ENCODE assay signal across 8 cellular contexts in genomic region chr7:66653719-66654274, GRCh38. TPM values are rescaled to one million over a fixed set of nuclear protein-coding genes. Genes with fewer than 3 reads are reported as not detected.
DNase-seq lines count a peak whose midpoint lies in the region; ATAC-seq and TF ChIP-seq lines count a peak whose summit lies in the region.
"Not testable (repeated sequence)": the region's sequence is repeated elsewhere in the genome, so short reads cannot be mapped to it uniquely, and the experiment has no call there.

No MANE protein-coding gene starts in this region.

- peak overlapping the region; percentile 65 for H3K4me2 ChIP-seq in IMR-90 (ENCODE audit: low read depth, low read length)

- 0 out of 2 replicates have a peak, but pooled peaks have one; percentile 8 for TF ChIP-seq RAD21 in IMR-90 (IDR thresholded peaks at IDR 0.05; ENCODE audit: low read length)
- TF ChIP-seq RAD21 in liver (IDR thresholded peaks at IDR 0.05): not testable (repeated sequence)

- BruUV-seq in IMR-90 (replicated peaks; lab: Mats Ljungman, UMichigan): TSS peak; percentile 77

- peaks cover 10 to 33% (median 24%) of the 10 kb centered on the region in 4 donors for H3K4me1 Mint-ChIP-seq in CD4-positive, alpha-beta memory T cell

- peak overlapping the region; percentile 100 for H3K14ac ChIP-seq in IMR-90 (replicated peaks; ENCODE audit: low read depth, low read length)

- H3K9me3 Mint-ChIP-seq in CD4-positive, alpha-beta memory T cell: not testable (repeated sequence)

- H4K91ac ChIP-seq in IMR-90 (ENCODE audit: insufficient read depth, low read depth, low read length): peak overlapping the region; percentile 93

- peak overlapping the region; percentile 94 to 99 for H4K8ac ChIP-seq in IMR-90 (ENCODE audit: low read depth in 2 of 2, low read length in 2 of 2)

- H2AFZ ChIP-seq in IMR-90 (replicated peaks; ENCODE audit: low read length, poor library complexity): peak overlapping the region; percentile 98

- H3K27ac ChIP-seq in CD4-positive, alpha-beta memory T cell (ENCODE audit: low read depth, low read length): peak overlapping the region; percentile 95
- peak overlapping the region; percentile 88 for H3K27ac ChIP-seq in IMR-90 (ENCODE audit: insufficient read depth, low read length)
- peak overlapping the region; percentile 95 for H3K27ac ChIP-seq in WERI-Rb-1
- H3K27ac ChIP-seq in esophagus muscularis mucosa (replicated peaks in 1 of 4): peak overlapping the region; percentile 93 to 99 (median 98)
- H3K27ac ChIP-seq in liver (ENCODE audit: low read depth in 1 of 2, low read length in 2 of 2): peak overlapping the region; percentile 98 to 100
- peak overlapping the region; percentile 85 to 95 for H3K27ac ChIP-seq in ovary
- peak overlapping the region; percentile 92 to 98 (median 96) for H3K27ac ChIP-seq in thyroid gland

- intact Hi-C loops in CD4-positive, alpha-beta memory T cell (cut with micrococcal nuclease): loop anchor here (1.0 to 10.0 kb wide), 7 partner anchors 25 to 343 kb away; partner anchors contain the start of genes KCTD7, RABGEF1 and TYW1
- intact Hi-C loops in IMR-90 (cut with micrococcal nuclease) (loop anchor here (1.0 kb wide), 1 partner anchor 96 kb away; no protein-coding TSS in a partner anchor), esophagus muscularis mucosa (cut with DNase I) (loop anchor here (2.0 to 10.0 kb wide), 4 partner anchors 25 to 191 kb away; partner anchors contain the start of gene KCTD7), thyroid gland (cut with DNase I) (loop anchor here (5.0 kb wide), 1 partner anchor 96 kb away; no protein-coding TSS in a partner anchor)
- intact Hi-C loops in ovary (cut with DNase I): not testable (repeated sequence)

- H3K27me3 Mint-ChIP-seq in CD4-positive, alpha-beta memory T cell: not testable (repeated sequence)

- H3K23ac ChIP-seq in IMR-90 (ENCODE audit: low read depth, low read length): peak overlapping the region; percentile 97

- H3K9ac ChIP-seq in IMR-90 (ENCODE audit: low read depth, low read length) (peak overlapping the region; percentile 93), liver (ENCODE audit: low read depth in 1 of 2, low read length in 2 of 2) (peak overlapping the region; percentile 74 to 99)

- H3K4me1 ChIP-seq in CD4-positive, alpha-beta memory T cell (ENCODE audit: insufficient read depth, low read length): peaks cover 17% of the 10 kb centered on the region
- not testable (repeated sequence) for H3K4me1 ChIP-seq in IMR-90 (ENCODE audit: control insufficient read depth, insufficient read depth, low read length); liver (ENCODE audit: control insufficient read depth in 4 of 4, insufficient read depth in 4 of 4, low read length in 3 of 4); ovary (ENCODE audit: insufficient read depth)
- H3K4me1 ChIP-seq in esophagus muscularis mucosa: peaks cover 19 to 28% (median 26%) of the 10 kb centered on the region in 4 donors
- peaks cover 6 to 14% of the 10 kb centered on the region in 2 donors for H3K4me1 ChIP-seq in thyroid gland

- H3K9me1 ChIP-seq in IMR-90 (ENCODE audit: insufficient read depth, low read length): not testable (repeated sequence)

- CTCF ChIA-PET in CD4-positive, alpha-beta memory T cell (lab: Charles Lee; ENCODE audit: partially characterized antibody): interaction anchor here (0.7 to 1.2 kb wide), 4 partner anchors 10 to 59 kb away, joined by 3 to 4 read pairs (median 3); no protein-coding TSS in a partner anchor
- CTCF ChIA-PET in IMR-90 (lab: Yijun Ruan, JAX): interaction anchor here (0.6 kb wide), 1 partner anchor 19 kb away, joined by 3 read pairs; no protein-coding TSS in a partner anchor

- WGBS in IMR-90 (ENCODE audit: extremely low coverage in 2 of 2, insufficient read length in 1 of 2), 2 experiments: 0% methylated on average over 26 of the region's 41 CpGs; no CpG with 5 or more reads in 1 of the 2 experiments
- 27% methylated on average over 15 of the region's 41 CpGs for WGBS in esophagus muscularis mucosa
- 12% methylated on average over 41 of the region's 41 CpGs for WGBS in liver
- 8 to 10% (median 9%) methylated on average over 41 of the region's 41 CpGs for WGBS in ovary, 3 donors
- WGBS in thyroid gland, 2 donors: 10 to 14% methylated on average over 28 to 35 of the region's 41 CpGs

- not testable (repeated sequence) for H3K36me3 ChIP-seq in CD4-positive, alpha-beta memory T cell (ENCODE audit: insufficient read depth, low read length); IMR-90 (ENCODE audit: control insufficient read depth, insufficient read depth, low read length); WERI-Rb-1; esophagus muscularis mucosa; liver (ENCODE audit: control insufficient read depth in 4 of 4, insufficient read depth in 3 of 4, low read depth in 1 of 4, low read length in 3 of 4); ovary; thyroid gland

- not testable (repeated sequence) for TF ChIP-seq EP300 in esophagus muscularis mucosa (IDR thresholded peaks at IDR 0.05); ovary (IDR thresholded peaks at IDR 0.05)

- peak overlapping the region; percentile 48 for H3K18ac ChIP-seq in IMR-90 (ENCODE audit: low read depth, low read length)

- in situ Hi-C loops in IMR-90 (cut with MboI; ENCODE audit: low sequenced_read_pairs); astrocyte of the spinal cord (cut with HindIII; ENCODE audit: low sequenced_read_pairs): not testable (repeated sequence)

- not testable (repeated sequence) for H4K20me1 ChIP-seq in IMR-90 (ENCODE audit: insufficient read depth, low read length)

- H2BK15ac ChIP-seq in IMR-90 (ENCODE audit: low read depth, low read length): 0 out of 3 replicates have a peak overlapping the region, but pooled peaks have one; percentile 20

- peak overlapping the region; percentile 70 for H2BK5ac ChIP-seq in IMR-90 (ENCODE audit: low read depth, low read length, poor library complexity, severe bottlenecking)

- H4K5ac ChIP-seq in IMR-90 (ENCODE audit: low read depth, low read length): peak overlapping the region; percentile 82

- H3K27ac Mint-ChIP-seq in CD4-positive, alpha-beta memory T cell: peak overlapping the region; percentile 99

- peaks cover 13 to 29% of the 10 kb centered on the region in 2 experiments for H3K79me1 ChIP-seq in IMR-90 (ENCODE audit: low read depth in 1 of 2, low read length in 2 of 2)

- not testable (repeated sequence) for ATAC-seq in IMR-90 (ENCODE audit: low read depth)

- H2AK5ac ChIP-seq in IMR-90 (ENCODE audit: low read depth, low read length): peak overlapping the region; percentile 63

- POLR2A ChIA-PET in CD4-positive, alpha-beta memory T cell (lab: Charles Lee; ENCODE audit: partially characterized antibody): interaction anchor here (0.7 to 4.5 kb wide), 18 partner anchors 9 to 343 kb away, joined by 3 to 83 read pairs (median 6); partner anchors contain the start of genes KCTD7, RABGEF1, SBDS and TYW1
- POLR2A ChIA-PET in IMR-90 (lab: Charles Lee; ENCODE audit: unreplicated experiment): not testable (repeated sequence)

- peak overlapping the region; percentile 97 for H3K56ac ChIP-seq in IMR-90 (ENCODE audit: extremely low read depth, insufficient read depth, low read length)

- H3K4ac ChIP-seq in IMR-90 (ENCODE audit: low read depth, low read length): peak overlapping the region; percentile 98

- H3K4me3 Mint-ChIP-seq in CD4-positive, alpha-beta memory T cell: peak overlapping the region; percentile 96 to 99 (median 97)

- peak overlapping the region; percentile 77 for H2BK120ac ChIP-seq in IMR-90 (ENCODE audit: low read depth, low read length)

- dilution Hi-C loops in IMR-90 (cut with HindIII; ENCODE audit: low sequenced_read_pairs, unreplicated experiment): not testable (repeated sequence)

- H3K9me3 ChIP-seq in CD4-positive, alpha-beta memory T cell (ENCODE audit: control insufficient read depth in 1 of 2, low read length in 2 of 2); IMR-90 (ENCODE audit: control insufficient read depth, insufficient read depth, low read length); WERI-Rb-1 (ENCODE audit: severe bottlenecking); esophagus muscularis mucosa; liver (ENCODE audit: control insufficient read depth in 4 of 4, low read length in 3 of 4); ovary; thyroid gland: not testable (repeated sequence)

- peak overlapping the region; percentile 90 to 91 for H3K4me3 ChIP-seq in CD4-positive, alpha-beta memory T cell (ENCODE audit: low read length in 2 of 2)
- H3K4me3 ChIP-seq in IMR-90 (ENCODE audit: insufficient read depth, low read depth, low read length): peak overlapping the region; percentile 60
- H3K4me3 ChIP-seq in WERI-Rb-1 (ENCODE audit: low read depth, low read length): peak overlapping the region; percentile 82
- H3K4me3 ChIP-seq in astrocyte of the spinal cord (ENCODE audit: low read depth, low read length): peak overlapping the region; percentile 90
- H3K4me3 ChIP-seq in esophagus muscularis mucosa: peak overlapping the region; percentile 86 to 94 (median 93)
- peak overlapping the region; percentile 64 to 94 (median 71) for H3K4me3 ChIP-seq in liver (ENCODE audit: low read depth in 1 of 3, low read length in 3 of 3)
- H3K4me3 ChIP-seq in ovary: peak overlapping the region; percentile 76
- peak overlapping the region; percentile 80 to 81 (median 80) for H3K4me3 ChIP-seq in thyroid gland (replicated peaks in 1 of 3)

- 0 out of 2 replicates have a peak, but pooled peaks have one; percentile 20 for TF ChIP-seq CTCF in IMR-90 (conservative IDR thresholded peaks at IDR 0.05; ENCODE audit: low read depth, low read length)
- 0 out of 2 replicates have a peak, but pooled peaks have one; percentile 23 for TF ChIP-seq CTCF in WERI-Rb-1 (IDR thresholded peaks at IDR 0.05; ENCODE audit: low read depth, low read length)
- peak; percentile 25 for TF ChIP-seq CTCF in astrocyte of the spinal cord (IDR thresholded peaks at IDR 0.05; ENCODE audit: low read depth, low read length)
- peak in 2 of 3 experiments; percentile 27 to 30 for TF ChIP-seq CTCF in esophagus muscularis mucosa (IDR thresholded peaks at IDR 0.05)
- not testable (repeated sequence) for TF ChIP-seq CTCF in liver (IDR thresholded peaks at IDR 0.05; ENCODE audit: low read depth, low read length, missing input control)
- peak in 2 of 3 donors; percentile 18 to 29 for TF ChIP-seq CTCF in ovary (IDR thresholded peaks at IDR 0.05)
- TF ChIP-seq CTCF in thyroid gland (IDR thresholded peaks at IDR 0.05): peak in 4 of 6 experiments; percentile 11 to 29 (median 21)

- not testable (repeated sequence) for H3K36me3 Mint-ChIP-seq in CD4-positive, alpha-beta memory T cell

- H2BK20ac ChIP-seq in IMR-90 (ENCODE audit: low read depth, low read length): not testable (repeated sequence)

- peak overlapping the region; percentile 97 for H2AK9ac ChIP-seq in IMR-90 (replicated peaks; ENCODE audit: low read depth, low read length, poor library complexity)

- TF ChIP-seq POLR2A in IMR-90 (IDR thresholded peaks at IDR 0.05; ENCODE audit: low read depth, low read length); esophagus muscularis mucosa (IDR thresholded peaks at IDR 0.05; ENCODE audit: low read depth); ovary (IDR thresholded peaks at IDR 0.05); thyroid gland (IDR thresholded peaks at IDR 0.05): not testable (repeated sequence)

- H3K27me3 ChIP-seq in CD4-positive, alpha-beta memory T cell (ENCODE audit: insufficient read depth, low read length); IMR-90 (ENCODE audit: control insufficient read depth, insufficient read depth, low read length); WERI-Rb-1 (ENCODE audit: insufficient read depth, low read depth, severe bottlenecking); esophagus muscularis mucosa; liver (ENCODE audit: control insufficient read depth in 4 of 4, insufficient read depth in 4 of 4, low read length in 3 of 4); ovary; thyroid gland: not testable (repeated sequence)

- peak in 1 of 5 donors; percentile 43 for DNase-seq in CD4-positive, alpha-beta memory T cell
- DNase-seq in IMR-90; WERI-Rb-1; astrocyte of the spinal cord (ENCODE audit: low read depth, low spot score); esophagus muscularis mucosa (ENCODE audit: extremely low spot score); ovary; thyroid gland: not testable (repeated sequence)

RNA-seq across cellular contexts. Expression of gene KCTD7, which starts 25.1 kb away (rescaled TPM):
- total RNA-seq in CD4-positive, alpha-beta memory T cell: 10 to 100 TPM; 57.3 to 63.8 TPM
- polyA plus RNA-seq in CD4-positive, alpha-beta memory T cell: 10 to 100 TPM; 10.1 to 22.2 TPM
- total RNA-seq in IMR-90 (2012; rRNA removed): 6.1 TPM in 2 replicates
- polyA plus RNA-seq in IMR-90 (2012; rRNA removed): 11.3 and 12.8 TPM in 2 replicates
- polyA plus RNA-seq in IMR-90 (2012; cell fraction: cytosol; rRNA removed): 8.9 and 12.4 TPM in 2 replicates
- polyA plus RNA-seq in IMR-90 (2012; cell fraction: nucleus; rRNA removed; ENCODE audit: low replicate concordance): 40.0 and 52.6 TPM in 2 replicates
- 10 to 100 TPM in 3 of 4 donors, 1 to 10 TPM in 1; 9.4 to 22.5 (median 15.1) TPM for total RNA-seq in esophagus muscularis mucosa
- total RNA-seq in liver: 1 to 10 TPM; 4.4 to 5.1 TPM
- 1 to 10 TPM; 1.4 to 1.5 TPM for polyA plus RNA-seq in liver
- total RNA-seq in ovary: 10 to 100 TPM; 15.6 to 28.5 (median 22.0) TPM
- polyA plus RNA-seq in ovary: 10 to 100 TPM; 13.4 to 25.8 TPM
- 10 to 100 TPM; 17.4 to 19.3 (median 18.1) TPM for total RNA-seq in thyroid gland
